33 cellular contexts compared by ENCODE assay signal in the genomic region with DNA sequence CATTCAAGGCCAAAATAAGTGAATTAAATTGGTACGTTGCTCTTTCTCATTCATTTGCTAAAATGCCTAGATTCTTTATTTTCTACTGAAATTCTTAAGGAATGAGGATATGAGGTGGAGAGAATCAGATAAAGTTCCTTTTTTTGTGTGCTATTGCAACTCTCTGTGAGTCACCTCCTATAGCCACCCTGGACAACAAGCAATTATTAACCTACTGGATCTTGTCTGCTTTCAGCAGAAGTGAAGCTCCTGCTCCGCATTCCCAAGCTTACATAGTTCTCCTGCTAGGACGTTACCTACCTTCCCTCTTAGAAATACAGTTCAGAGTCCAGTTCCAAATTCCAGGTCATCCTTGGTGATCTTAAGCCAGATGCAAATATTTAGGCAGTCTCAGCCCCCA. TPM values are rescaled to one million over a fixed set of nuclear protein-coding genes. Genes with fewer than 3 reads are reported as not detected.
DNase-seq lines count a peak whose midpoint lies in the region; TF ChIP-seq lines count a peak whose summit lies in the region.
"Had no signal": no experiment of that assay in that cellular context is flagged by ENCODE, and none has a peak within 500 bp of the region (broad histone marks: within the 10 kb centered on the region; RNA-seq: fewer than 3 reads in every experiment).

No MANE protein-coding gene starts in this region.

- DNase-seq in Caki2 (ENCODE audit: low read depth) (peak; percentile 45), HT-29 (ENCODE audit: low spot score) (peak; percentile 31), astrocyte of the hippocampus (ENCODE audit: low read depth, low spot score) (peak; percentile 15), kidney epithelial cell (ENCODE audit: low read depth) (peak; percentile 84), DMS153 treated with DMSO at 0.1 percent for 48 hours (lab: John Stamatoyannopoulos, UW; ENCODE audit: unreplicated experiment) (no peak), cortex of kidney (lab: John Stamatoyannopoulos, UW) (no peak), dedifferentiated amniotic fluid mesenchymal stem cell (ENCODE audit: extremely low spot score) (no peak), NCI-H446 (lab: John Stamatoyannopoulos, UW) (no peak)
- DNase-seq: activated CD4-positive, alpha-beta memory T cell treated with anti-CD3 and anti-CD28 coated beads, Interleukin-2, amount 10 ng/mL, durations not matched to agents 7 days and 5 days; activated CD4-positive, alpha-beta T cell treated with anti-CD3 and anti-CD28 coated beads for 1 hour; activated CD8-positive, alpha-beta memory T cell treated with anti-CD3 and anti-CD28 coated beads, Interleukin-2, amount 50 U/mL, for 4 hours; activated naive CD4-positive, alpha-beta T cell treated with anti-CD3 and anti-CD28 coated beads for 36 hours; amniotic stem cell; colonic mucosa; effector memory CD8-positive, alpha-beta T cell; heart right ventricle; KBM-7; left colon; NCI-H1417; NCI-H2029; NCI-H2227 treated with DMSO at 0.1 percent for 48 hours; NCI-H526 treated with DMSO at 0.1 percent for 48 hours; NK-92 treated with Interleukin-12 subunit alpha and Interleukin-12 subunit beta, amount 100 ng/mL, for 24 hours; occipital lobe; stimulated activated CD4-positive, alpha-beta T cell treated with anti-CD3 and anti-CD28 coated beads, Interleukin-4, amount 100 ng/mL, for 1 hour; T-helper 2 cell had no signal

- H3K36me3 ChIP-seq in kidney epithelial cell (ENCODE audit: control insufficient read depth, insufficient read depth, low read length), result no peaks in the 10 kb centered on the region
- H3K36me3 ChIP-seq: BLaER1, colonic mucosa, heart right ventricle, tibial nerve had no signal

- no peak overlapping the region for H3K4me3 ChIP-seq in kidney epithelial cell (ENCODE audit: low read depth, low read length)
- H3K4me3 ChIP-seq: BLaER1, colonic mucosa, heart right ventricle, tibial nerve had no signal

- no peaks in the 10 kb centered on the region for H3K27me3 ChIP-seq in kidney epithelial cell (ENCODE audit: control insufficient read depth, insufficient read depth, low read length)

- no peak for TF ChIP-seq CTCF in kidney epithelial cell (IDR thresholded peaks at IDR 0.05; ENCODE audit: insufficient read depth, low read length, poor library complexity, severe bottlenecking)

- in situ Hi-C loops in Caki2 (cut with HindIII; ENCODE audit: low pct_unique_long_range_greater_than_20kb, low sequenced_read_pairs), result no loop called here

RNA-seq across cellular contexts. Expression of a gene that starts 4.8 kb away (rescaled TPM):
- not detected in 2 replicates for total RNA-seq in Caki2 (2014; rRNA removed; shearing (Covaris generic); ENCODE audit: low replicate concordance)
- not detected in 2 replicates for total RNA-seq in HT-29 (2014; rRNA removed; shearing (Covaris generic))
- total RNA-seq in kidney epithelial cell, result 0.07 and 0.33 TPM in 2 replicates
- total RNA-seq: activated CD4-positive, alpha-beta memory T cell treated with anti-CD3 and anti-CD28 coated beads, Interleukin-2, amount 10 ng/mL, durations not matched to agents 7 days and 5 days; activated naive CD4-positive, alpha-beta T cell treated with anti-CD3 and anti-CD28 coated beads for 36 hours; bronchial epithelial cell; G401; heart right ventricle; lung microvascular endothelial cell; natural killer cell treated with Interleukin-12 subunit alpha and Interleukin-12 subunit beta and Interleukin-15 and Interleukin-18, amount 100 ng/mL, for 72 hours; Right ventricle myocardium inferior; tibial nerve had no signal

Comparison
In these comparisons a context has a peak if more than half of its experiments do, and no peak if none do; other contexts are left out.
1. DNase-seq: peak in Caki2 (single experiment), HT-29 (single experiment), astrocyte of the hippocampus (single experiment) and kidney epithelial cell (single experiment); none in DMS153 treated with DMSO at 0.1 percent for 48 hours (single experiment), cortex of kidney (single experiment), dedifferentiated amniotic fluid mesenchymal stem cell (single experiment) and NCI-H446 (0 of 2).